8 cellular contexts compared by ENCODE assay signal in genomic region chr2:5690718-5691658, GRCh38. TPM values are rescaled to one million over a fixed set of nuclear protein-coding genes. Genes with fewer than 3 reads are reported as not detected.
DNase-seq lines count a peak whose midpoint lies in the region; ATAC-seq, FAIRE-seq and TF ChIP-seq lines count a peak whose summit lies in the region.

No MANE protein-coding gene starts in this region.

- H3K36me3 ChIP-seq in kidney (ENCODE audit: control insufficient read depth in 1 of 2, insufficient read depth in 2 of 2, low read length in 2 of 2), result no peaks in the 10 kb centered on the region
- no peaks in the 10 kb centered on the region for H3K36me3 ChIP-seq in upper lobe of right lung

- POLR2A ChIA-PET in activated naive CD8-positive, alpha-beta T cell treated with anti-CD3 and anti-CD28 coated beads, Interleukin-2, amount 10 ng/mL, durations not matched to agents 7 days and 5 days (lab: Charles Lee), result no interaction called here

- H3K27me3 ChIP-seq in upper lobe of right lung, result peaks cover 76% of the 10 kb centered on the region

- H3K27ac ChIP-seq in kidney (ENCODE audit: low read depth in 2 of 2, low read length in 2 of 2) (no peak overlapping the region), upper lobe of right lung (no peak overlapping the region)

- peak overlapping the region; percentile 75 for H3K27ac Mint-ChIP-seq in activated naive CD8-positive, alpha-beta T cell treated with anti-CD3 and anti-CD28 coated beads, Interleukin-2, amount 10 ng/mL, durations not matched to agents 7 days and 5 days

- no peak for FAIRE-seq in kidney (lab: Jason Lieb, UNC)

- TF ChIP-seq CTCF in kidney (IDR thresholded peaks at IDR 0.05; ENCODE audit: borderline replicate concordance, extremely low read depth, insufficient read depth) (no peak), upper lobe of right lung (IDR thresholded peaks at IDR 0.05) (no peak)

- H3K4me3 ChIP-seq in kidney (ENCODE audit: low read length in 2 of 2), result no peak overlapping the region
- peak overlapping the region; percentile 21 for H3K4me3 ChIP-seq in upper lobe of right lung

- H3K4me3 Mint-ChIP-seq in activated naive CD8-positive, alpha-beta T cell treated with anti-CD3 and anti-CD28 coated beads, Interleukin-2, amount 10 ng/mL, durations not matched to agents 7 days and 5 days, result peak overlapping the region; percentile 49

- H3K9me3 Mint-ChIP-seq in activated naive CD8-positive, alpha-beta T cell treated with anti-CD3 and anti-CD28 coated beads, Interleukin-2, amount 10 ng/mL, durations not matched to agents 7 days and 5 days, result peaks cover 1% of the 10 kb centered on the region

- H3K9me3 ChIP-seq in kidney (ENCODE audit: control insufficient read depth in 1 of 2, low read length in 2 of 2) (no peaks in the 10 kb centered on the region), upper lobe of right lung (no peaks in the 10 kb centered on the region)

- H3K36me3 Mint-ChIP-seq in activated naive CD8-positive, alpha-beta T cell treated with anti-CD3 and anti-CD28 coated beads, Interleukin-2, amount 10 ng/mL, durations not matched to agents 7 days and 5 days, result peaks cover 2% of the 10 kb centered on the region

- ATAC-seq in Right ventricle myocardium superior (ENCODE audit: poor library complexity) (peak; percentile 29), upper lobe of right lung (peak; percentile 21), HG02642 (IDR thresholded peaks at IDR 0.05; ENCODE audit: poor library complexity, unreplicated experiment) (no peak)
- ATAC-seq in activated naive CD8-positive, alpha-beta T cell treated with anti-CD3 and anti-CD28 coated beads, Interleukin-2, amount 10 ng/mL, durations not matched to agents 7 days and 5 days (ENCODE audit: low read depth), result no peak

- intact Hi-C loops in Right ventricle myocardium superior (cut with DNase I), result no loop called here
- intact Hi-C loops in cardiac septum (cut with DNase I), result loop anchor here (5.0 kb wide), 1 partner anchor 169 kb away; no protein-coding TSS in a partner anchor
- intact Hi-C loops in kidney (cut with DNase I), result no loop called here
- intact Hi-C loops in upper lobe of right lung (cut with DNase I), result no loop called here

- no peaks in the 10 kb centered on the region for H3K4me1 ChIP-seq in kidney (ENCODE audit: control insufficient read depth in 1 of 2, insufficient read depth in 1 of 2, low read depth in 1 of 2, low read length in 2 of 2)
- H3K4me1 ChIP-seq in upper lobe of right lung, result peaks cover 18% of the 10 kb centered on the region

- no peak overlapping the region for H3K9ac ChIP-seq in kidney (ENCODE audit: low read length in 2 of 2)

- H3K27me3 Mint-ChIP-seq in activated naive CD8-positive, alpha-beta T cell treated with anti-CD3 and anti-CD28 coated beads, Interleukin-2, amount 10 ng/mL, durations not matched to agents 7 days and 5 days, result peaks cover 47% of the 10 kb centered on the region

- H3K4me1 Mint-ChIP-seq in activated naive CD8-positive, alpha-beta T cell treated with anti-CD3 and anti-CD28 coated beads, Interleukin-2, amount 10 ng/mL, durations not matched to agents 7 days and 5 days, result peaks cover 11% of the 10 kb centered on the region

- DNase-seq in Right ventricle myocardium superior (no peak), cardiac septum (ENCODE audit: low spot score) (no peak), kidney (peak; percentile 65), upper lobe of right lung (no peak), inferior parietal cortex (ENCODE audit: extremely low spot score) (no peak), SW 1271 (lab: John Stamatoyannopoulos, UW) (no peak)
- no peak for DNase-seq in activated naive CD8-positive, alpha-beta T cell treated with anti-CD3 and anti-CD28 coated beads, Interleukin-2, amount 10 ng/mL, durations not matched to agents 7 days and 5 days

RNA-seq across cellular contexts. Expression of gene SOX11, which starts 1.2 kb away (rescaled TPM):
- total RNA-seq in Right ventricle myocardium superior (0.81 TPM), cardiac septum (2.8 TPM), kidney (0.22 TPM), upper lobe of right lung (0.84 TPM)
- total RNA-seq in activated naive CD8-positive, alpha-beta T cell treated with anti-CD3 and anti-CD28 coated beads, Interleukin-2, amount 10 ng/mL, durations not matched to agents 7 days and 5 days, result not detected
- not detected for polyA plus RNA-seq in kidney (ENCODE audit: insufficient read depth, low read depth, low replicate concordance)

Comparison
In these comparisons a context has a peak if more than half of its experiments do, and no peak if none do; other contexts are left out.
1. ATAC-seq: peak in Right ventricle myocardium superior (single experiment) and upper lobe of right lung (single experiment); none in activated naive CD8-positive, alpha-beta T cell treated with anti-CD3 and anti-CD28 coated beads, Interleukin-2, amount 10 ng/mL, durations not matched to agents 7 days and 5 days (single experiment) and HG02642 (single experiment).